Comparison of ENCODE assay signal across 1 cellular context in the genomic region with DNA sequence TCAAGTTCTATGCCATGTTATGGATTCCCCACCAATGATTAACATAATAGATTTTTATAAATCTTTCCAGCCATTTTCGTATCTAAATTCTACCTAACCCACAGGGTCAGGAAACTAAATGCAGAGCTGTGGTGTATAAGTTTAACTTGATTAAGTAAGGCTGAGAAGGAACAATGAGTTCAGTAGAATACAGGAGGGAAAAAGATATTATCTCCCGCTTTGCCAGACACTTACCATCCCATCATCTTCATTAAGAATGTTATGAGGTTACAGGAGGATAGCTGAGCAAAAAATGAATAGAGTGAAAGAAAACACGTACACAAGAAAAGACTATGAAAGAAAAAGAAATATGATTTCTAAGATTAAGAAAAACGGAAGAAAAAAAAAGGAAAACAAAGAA.
TF ChIP-seq lines count a peak whose summit lies in the region.

No MANE protein-coding gene starts in this region.

TF ChIP-seq in SK-N-SH treated with all-trans-retinoic acid at 6 μM for 48 hours, 23 proteins besides CTCF, POLR2A, EP300 and RAD21 (continued from another document):
- TF ChIP-seq ARNTL (CRISPR knock-in tag; IDR thresholded peaks at IDR 0.05; ENCODE audit: borderline replicate concordance, low read depth) (no peak), RARB (CRISPR knock-in tag; IDR thresholded peaks at IDR 0.05) (no peak), SNAI2 (CRISPR knock-in tag; IDR thresholded peaks at IDR 0.05) (no peak), CSDC2 (CRISPR knock-in tag; IDR thresholded peaks at IDR 0.05) (no peak)
- TF ChIP-seq, protein P1, sequence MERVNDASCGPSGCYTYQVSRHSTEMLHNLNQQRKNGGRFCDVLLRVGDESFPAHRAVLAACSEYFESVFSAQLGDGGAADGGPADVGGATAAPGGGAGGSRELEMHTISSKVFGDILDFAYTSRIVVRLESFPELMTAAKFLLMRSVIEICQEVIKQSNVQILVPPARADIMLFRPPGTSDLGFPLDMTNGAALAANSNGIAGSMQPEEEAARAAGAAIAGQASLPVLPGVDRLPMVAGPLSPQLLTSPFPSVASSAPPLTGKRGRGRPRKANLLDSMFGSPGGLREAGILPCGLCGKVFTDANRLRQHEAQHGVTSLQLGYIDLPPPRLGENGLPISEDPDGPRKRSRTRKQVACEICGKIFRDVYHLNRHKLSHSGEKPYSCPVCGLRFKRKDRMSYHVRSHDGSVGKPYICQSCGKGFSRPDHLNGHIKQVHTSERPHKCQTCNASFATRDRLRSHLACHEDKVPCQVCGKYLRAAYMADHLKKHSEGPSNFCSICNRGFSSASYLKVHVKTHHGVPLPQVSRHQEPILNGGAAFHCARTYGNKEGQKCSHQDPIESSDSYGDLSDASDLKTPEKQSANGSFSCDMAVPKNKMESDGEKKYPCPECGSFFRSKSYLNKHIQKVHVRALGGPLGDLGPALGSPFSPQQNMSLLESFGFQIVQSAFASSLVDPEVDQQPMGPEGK (CRISPR knock-in tag; IDR thresholded peaks at IDR 0.05; ENCODE audit: borderline replicate concordance), result no peak
- TF ChIP-seq, protein P2, sequence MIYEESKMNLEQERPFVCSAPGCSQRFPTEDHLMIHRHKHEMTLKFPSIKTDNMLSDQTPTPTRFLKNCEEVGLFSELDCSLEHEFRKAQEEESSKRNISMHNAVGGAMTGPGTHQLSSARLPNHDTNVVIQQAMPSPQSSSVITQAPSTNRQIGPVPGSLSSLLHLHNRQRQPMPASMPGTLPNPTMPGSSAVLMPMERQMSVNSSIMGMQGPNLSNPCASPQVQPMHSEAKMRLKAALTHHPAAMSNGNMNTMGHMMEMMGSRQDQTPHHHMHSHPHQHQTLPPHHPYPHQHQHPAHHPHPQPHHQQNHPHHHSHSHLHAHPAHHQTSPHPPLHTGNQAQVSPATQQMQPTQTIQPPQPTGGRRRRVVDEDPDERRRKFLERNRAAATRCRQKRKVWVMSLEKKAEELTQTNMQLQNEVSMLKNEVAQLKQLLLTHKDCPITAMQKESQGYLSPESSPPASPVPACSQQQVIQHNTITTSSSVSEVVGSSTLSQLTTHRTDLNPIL (CRISPR knock-in tag; IDR thresholded peaks at IDR 0.05; ENCODE audit: low read depth), result no peak
